In the genomic region with DNA sequence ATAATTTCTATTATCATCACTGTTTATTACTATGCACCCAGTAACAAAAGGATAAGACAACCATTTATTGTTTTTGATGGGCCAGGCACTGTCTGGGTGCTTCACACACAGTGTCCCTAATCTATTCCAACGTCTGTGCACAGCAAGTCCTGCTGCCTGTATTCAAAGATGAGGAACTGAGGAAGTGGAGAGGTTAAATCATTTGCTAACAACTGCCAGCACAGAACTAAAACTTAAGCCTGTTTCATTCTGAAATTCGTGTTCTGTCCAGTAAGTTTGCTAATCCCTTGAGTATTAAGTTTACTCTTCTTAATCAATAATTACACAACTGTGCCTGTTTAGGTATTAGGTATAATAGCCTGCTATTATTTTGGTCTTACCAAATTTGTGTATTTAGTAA, we compare ENCODE assay signal across 22 cellular contexts. TPM values are rescaled to one million over a fixed set of nuclear protein-coding genes. Genes with fewer than 3 reads are reported as not detected.
"Had no signal": no experiment of that assay in that cellular context is flagged by ENCODE, and none has a peak within 500 bp of the region (broad histone marks: within the 10 kb centered on the region; RNA-seq: fewer than 3 reads in every experiment).

No MANE protein-coding gene starts in this region.

- H3K27me3 ChIP-seq: adrenal gland, neural progenitor cell, ovary, sigmoid colon, testis had no signal

- H3K4me2 ChIP-seq: neural progenitor cell had no signal

- H3K4me3 ChIP-seq: adrenal gland, heart left ventricle, neural progenitor cell, ovary, sigmoid colon, stomach, testis had no signal

- H3K36me3 ChIP-seq: adrenal gland, heart left ventricle, neural progenitor cell, ovary, sigmoid colon, stomach, WERI-Rb-1 had no signal

- H3K27ac Mint-ChIP-seq: activated CD4-positive, alpha-beta memory T cell treated with anti-CD3 and anti-CD28 coated beads, Interleukin-2, amount 10 ng/mL, durations not matched to agents 7 days and 5 days; activated naive CD4-positive, alpha-beta T cell treated with anti-CD3 and anti-CD28 coated beads, Interleukin-2, amount 50 U/mL, for 24 hours; activated T-cell treated with anti-CD3 and anti-CD28 coated beads, Interleukin-2, amount 50 U/mL, for 24 hours; immature natural killer cell; neural progenitor cell had no signal

- H3K4me1 Mint-ChIP-seq: activated CD4-positive, alpha-beta memory T cell treated with anti-CD3 and anti-CD28 coated beads, Interleukin-2, amount 10 ng/mL, durations not matched to agents 7 days and 5 days; activated naive CD4-positive, alpha-beta T cell treated with anti-CD3 and anti-CD28 coated beads, Interleukin-2, amount 50 U/mL, for 24 hours; immature natural killer cell; naive B cell had no signal

- H3K27ac ChIP-seq: adrenal gland, epithelial cell of prostate, heart left ventricle, neural progenitor cell, ovary, stomach, testis, WERI-Rb-1 had no signal

- H3K36me3 Mint-ChIP-seq: activated naive CD4-positive, alpha-beta T cell treated with anti-CD3 and anti-CD28 coated beads, Interleukin-2, amount 50 U/mL, for 24 hours; immature natural killer cell; naive B cell; neural progenitor cell had no signal

- DNase-seq: activated CD4-positive, alpha-beta memory T cell treated with anti-CD3 and anti-CD28 coated beads, Interleukin-2, amount 10 ng/mL, durations not matched to agents 7 days and 5 days; activated effector memory CD4-positive, alpha-beta T cell treated with Interleukin-2 at 50 U/mL for 16 hours; activated T-cell treated with anti-CD3 and anti-CD28 coated beads, Interleukin-2, amount 50 U/mL, for 24 hours; adrenal gland; dermis blood vessel endothelial cell; foreskin melanocyte; heart left ventricle; immature natural killer cell; naive B cell; ovary; sigmoid colon; stimulated activated CD4-positive, alpha-beta T cell treated with anti-CD3 and anti-CD28 coated beads, Interleukin-2, amount 100 ng/mL, for 24 hours; stomach; testis; WERI-Rb-1 had no signal

- H3K9ac ChIP-seq: neural progenitor cell had no signal

- H2AFZ ChIP-seq: neural progenitor cell had no signal

- H3K9me3 ChIP-seq: adrenal gland, heart left ventricle, ovary, sigmoid colon, stomach, testis had no signal

- ATAC-seq: heart left ventricle had no signal

- H3K4me1 ChIP-seq: adrenal gland, neural progenitor cell had no signal

- H3K4me3 Mint-ChIP-seq: activated CD4-positive, alpha-beta memory T cell treated with anti-CD3 and anti-CD28 coated beads, Interleukin-2, amount 10 ng/mL, durations not matched to agents 7 days and 5 days; activated naive CD4-positive, alpha-beta T cell treated with anti-CD3 and anti-CD28 coated beads, Interleukin-2, amount 50 U/mL, for 24 hours; activated T-cell treated with anti-CD3 and anti-CD28 coated beads, Interleukin-2, amount 50 U/mL, for 24 hours; immature natural killer cell; naive B cell; neural progenitor cell had no signal

- H3K9me3 Mint-ChIP-seq: activated CD4-positive, alpha-beta memory T cell treated with anti-CD3 and anti-CD28 coated beads, Interleukin-2, amount 10 ng/mL, durations not matched to agents 7 days and 5 days; activated naive CD4-positive, alpha-beta T cell treated with anti-CD3 and anti-CD28 coated beads, Interleukin-2, amount 50 U/mL, for 24 hours; activated T-cell treated with anti-CD3 and anti-CD28 coated beads, Interleukin-2, amount 50 U/mL, for 24 hours; immature natural killer cell; naive B cell; neural progenitor cell had no signal

RNA-seq across cellular contexts. Expression of a gene that starts 41.9 kb away (rescaled TPM):
- total RNA-seq: activated CD4-positive, alpha-beta memory T cell treated with anti-CD3 and anti-CD28 coated beads, Interleukin-2, amount 10 ng/mL, durations not matched to agents 7 days and 5 days; chondrocyte; dermis blood vessel endothelial cell; heart left ventricle; lower leg skin; mononuclear cell; ovary; sigmoid colon; stomach; ureter had no signal
